In genomic region chr6:149319413-149319812, GRCh38 we compare ENCODE assay signal across 9 cellular contexts. TPM values are rescaled to one million over a fixed set of nuclear protein-coding genes. Genes with fewer than 3 reads are reported as not detected.
A peak's percentile ranks its signal among the peaks of the same experiment; 100 is the strongest.
DNase-seq lines count a peak whose midpoint lies in the region; ATAC-seq and TF ChIP-seq lines count a peak whose summit lies in the region.
"Had no signal": no experiment of that assay in that cellular context is flagged by ENCODE, and none has a peak within 500 bp of the region (broad histone marks: within the 10 kb centered on the region; RNA-seq: fewer than 3 reads in every experiment).

No MANE protein-coding gene starts in this region.

- TF ChIP-seq RAD21 in neural cell (conservative IDR thresholded peaks at IDR 0.05), result no peak

- H3K36me3 ChIP-seq in BJ (ENCODE audit: control insufficient read depth, insufficient read depth, low read length), result no peaks in the 10 kb centered on the region
- no peaks in the 10 kb centered on the region for H3K36me3 ChIP-seq in MG63
- H3K36me3 ChIP-seq in ectodermal cell (ENCODE audit: control insufficient read depth, insufficient read depth, low read length), result no peaks in the 10 kb centered on the region
- no peaks in the 10 kb centered on the region for H3K36me3 ChIP-seq in neural cell (ENCODE audit: insufficient read depth, low read length)

- H3K4me3 ChIP-seq in BJ (ENCODE audit: low read depth, low read length) (peak overlapping the region; percentile 98), MG63 (peak overlapping the region; percentile 96), ectodermal cell (ENCODE audit: insufficient read depth, low read depth, low read length) (peak overlapping the region; percentile 87), neural cell (ENCODE audit: low read length) (peak overlapping the region; percentile 83)

- CTCF ChIA-PET in BJ (lab: Yijun Ruan, JAX), result no interaction called here

- H3F3A ChIP-seq in neural cell (ENCODE audit: insufficient read depth, low read length, poor library complexity, severe bottlenecking), result peaks cover 5% of the 10 kb centered on the region

- H3K27ac ChIP-seq in ectodermal cell (ENCODE audit: insufficient read depth, low read depth, low read length, poor library complexity, severe bottlenecking), result no peak overlapping the region
- no peak overlapping the region for H3K27ac ChIP-seq in neural cell (ENCODE audit: low read length)

- no peaks in the 10 kb centered on the region for H3K9me2 ChIP-seq in neural cell (ENCODE audit: insufficient read depth, low read length)

- no peak overlapping the region for H2AFZ ChIP-seq in neural cell (ENCODE audit: low read depth, low read length)

- 86 to 89% methylated on average over 2 to 3 of the region's 3 CpGs for WGBS in ectodermal cell, 2 experiments

- no peak for ATAC-seq in GM18870 (IDR thresholded peaks at IDR 0.05; ENCODE audit: unreplicated experiment)

- peak overlapping the region; percentile 91 for H3K9ac ChIP-seq in neural cell (ENCODE audit: low read length)

- DNase-seq in BJ (ENCODE audit: low read depth) (no peak), MG63 (no peak), C1 segment of cervical spinal cord (lab: John Stamatoyannopoulos, UW) (no peak), DMS153 treated with DMSO at 0.1 percent for 48 hours (lab: John Stamatoyannopoulos, UW; ENCODE audit: unreplicated experiment) (no peak)
- no peak for DNase-seq in activated CD8-positive, alpha-beta memory T cell treated with anti-CD3 and anti-CD28 coated beads, Interleukin-2, amount 50 U/mL, for 4 hours
- DNase-seq: NCI-H774 had no signal

- TF ChIP-seq CTCF in BJ (IDR thresholded peaks at IDR 0.05; ENCODE audit: insufficient read depth, low read depth, low read length), result no peak
- TF ChIP-seq CTCF in neural cell (IDR thresholded peaks at IDR 0.05; ENCODE audit: poor library complexity, severe bottlenecking), result no peak

- H3K27me3 ChIP-seq in BJ (ENCODE audit: control insufficient read depth, insufficient read depth, low read length) (no peaks in the 10 kb centered on the region), MG63 (no peaks in the 10 kb centered on the region), ectodermal cell (ENCODE audit: control insufficient read depth, insufficient read depth, low read length, poor library complexity, severe bottlenecking) (no peaks in the 10 kb centered on the region), neural cell (ENCODE audit: insufficient read depth, low read depth, low read length) (no peaks in the 10 kb centered on the region)

- peaks cover 61% of the 10 kb centered on the region for H3K79me2 ChIP-seq in neural cell (replicated peaks; ENCODE audit: insufficient read depth, low read length)

- H3K9me3 ChIP-seq in MG63 (no peaks in the 10 kb centered on the region), ectodermal cell (ENCODE audit: control insufficient read depth, low read length) (no peaks in the 10 kb centered on the region), neural cell (ENCODE audit: low read length) (no peaks in the 10 kb centered on the region)

- POLR2A ChIA-PET in BJ (lab: Charles Lee), result no interaction called here

- H3K4me1 ChIP-seq in ectodermal cell (ENCODE audit: control insufficient read depth, insufficient read depth, low read length), result peaks cover 9% of the 10 kb centered on the region

- H4K20me1 ChIP-seq in neural cell (ENCODE audit: insufficient read depth), result peaks cover 3% of the 10 kb centered on the region

- no peak for TF ChIP-seq EP300 in neural cell (conservative IDR thresholded peaks at IDR 0.05; ENCODE audit: poor library complexity, severe bottlenecking)

- peak overlapping the region; percentile 90 for H3K4me2 ChIP-seq in neural cell (ENCODE audit: low read length)

TF ChIP-seq in neural cell, 6 proteins besides CTCF, POLR2A, EP300 and RAD21:
- no peak for TF ChIP-seq SMC3 (conservative IDR thresholded peaks at IDR 0.05; ENCODE audit: poor library complexity)
- TF ChIP-seq EZH2 (IDR thresholded peaks at IDR 0.05; ENCODE audit: borderline replicate concordance, insufficient read depth, low read length, poor library complexity, severe bottlenecking), result no peak
- TF ChIP-seq POLR2AphosphoS5 (IDR thresholded peaks at IDR 0.05), result no peak
- no peak for TF ChIP-seq MXI1 (conservative IDR thresholded peaks at IDR 0.05; ENCODE audit: poor library complexity, severe bottlenecking)
- TF ChIP-seq, protein P1, sequence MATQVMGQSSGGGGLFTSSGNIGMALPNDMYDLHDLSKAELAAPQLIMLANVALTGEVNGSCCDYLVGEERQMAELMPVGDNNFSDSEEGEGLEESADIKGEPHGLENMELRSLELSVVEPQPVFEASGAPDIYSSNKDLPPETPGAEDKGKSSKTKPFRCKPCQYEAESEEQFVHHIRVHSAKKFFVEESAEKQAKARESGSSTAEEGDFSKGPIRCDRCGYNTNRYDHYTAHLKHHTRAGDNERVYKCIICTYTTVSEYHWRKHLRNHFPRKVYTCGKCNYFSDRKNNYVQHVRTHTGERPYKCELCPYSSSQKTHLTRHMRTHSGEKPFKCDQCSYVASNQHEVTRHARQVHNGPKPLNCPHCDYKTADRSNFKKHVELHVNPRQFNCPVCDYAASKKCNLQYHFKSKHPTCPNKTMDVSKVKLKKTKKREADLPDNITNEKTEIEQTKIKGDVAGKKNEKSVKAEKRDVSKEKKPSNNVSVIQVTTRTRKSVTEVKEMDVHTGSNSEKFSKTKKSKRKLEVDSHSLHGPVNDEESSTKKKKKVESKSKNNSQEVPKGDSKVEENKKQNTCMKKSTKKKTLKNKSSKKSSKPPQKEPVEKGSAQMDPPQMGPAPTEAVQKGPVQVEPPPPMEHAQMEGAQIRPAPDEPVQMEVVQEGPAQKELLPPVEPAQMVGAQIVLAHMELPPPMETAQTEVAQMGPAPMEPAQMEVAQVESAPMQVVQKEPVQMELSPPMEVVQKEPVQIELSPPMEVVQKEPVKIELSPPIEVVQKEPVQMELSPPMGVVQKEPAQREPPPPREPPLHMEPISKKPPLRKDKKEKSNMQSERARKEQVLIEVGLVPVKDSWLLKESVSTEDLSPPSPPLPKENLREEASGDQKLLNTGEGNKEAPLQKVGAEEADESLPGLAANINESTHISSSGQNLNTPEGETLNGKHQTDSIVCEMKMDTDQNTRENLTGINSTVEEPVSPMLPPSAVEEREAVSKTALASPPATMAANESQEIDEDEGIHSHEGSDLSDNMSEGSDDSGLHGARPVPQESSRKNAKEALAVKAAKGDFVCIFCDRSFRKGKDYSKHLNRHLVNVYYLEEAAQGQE (IDR thresholded peaks at IDR 0.05; ENCODE audit: borderline replicate concordance), result no peak
- TF ChIP-seq TAF1 (IDR thresholded peaks at IDR 0.05; ENCODE audit: low read depth), result no peak

RNA-seq across cellular contexts. Expression of gene TAB2, which starts 1.9 kb away (rescaled TPM):
- polyA plus RNA-seq in BJ (2011; rRNA removed), result 23.9 and 41.0 TPM in 2 replicates
- polyA minus RNA-seq in BJ (2011; rRNA and poly(A)+ RNA removed), result 22.6 and 31.3 TPM in 2 replicates
- total RNA-seq in MG63 (2014; rRNA removed; shearing (Covaris generic); ENCODE audit: low replicate concordance), result 27.3 and 49.3 TPM in 2 replicates
- 70.7 TPM for polyA plus RNA-seq in ectodermal cell (2013, experiment 1 of 4)
- polyA plus RNA-seq in ectodermal cell (2013, experiment 2 of 4), result 75.9 TPM
- 65.4 TPM for polyA plus RNA-seq in ectodermal cell (2013, experiment 3 of 4)
- 73.6 TPM for polyA plus RNA-seq in ectodermal cell (2013, experiment 4 of 4)
- polyA plus RNA-seq in neural cell, result 27.6 and 29.4 TPM in 2 replicates
- polyA minus RNA-seq in neural cell, result 55.0 and 68.0 TPM in 2 replicates
